9 cellular contexts compared by ENCODE assay signal in the genomic region with DNA sequence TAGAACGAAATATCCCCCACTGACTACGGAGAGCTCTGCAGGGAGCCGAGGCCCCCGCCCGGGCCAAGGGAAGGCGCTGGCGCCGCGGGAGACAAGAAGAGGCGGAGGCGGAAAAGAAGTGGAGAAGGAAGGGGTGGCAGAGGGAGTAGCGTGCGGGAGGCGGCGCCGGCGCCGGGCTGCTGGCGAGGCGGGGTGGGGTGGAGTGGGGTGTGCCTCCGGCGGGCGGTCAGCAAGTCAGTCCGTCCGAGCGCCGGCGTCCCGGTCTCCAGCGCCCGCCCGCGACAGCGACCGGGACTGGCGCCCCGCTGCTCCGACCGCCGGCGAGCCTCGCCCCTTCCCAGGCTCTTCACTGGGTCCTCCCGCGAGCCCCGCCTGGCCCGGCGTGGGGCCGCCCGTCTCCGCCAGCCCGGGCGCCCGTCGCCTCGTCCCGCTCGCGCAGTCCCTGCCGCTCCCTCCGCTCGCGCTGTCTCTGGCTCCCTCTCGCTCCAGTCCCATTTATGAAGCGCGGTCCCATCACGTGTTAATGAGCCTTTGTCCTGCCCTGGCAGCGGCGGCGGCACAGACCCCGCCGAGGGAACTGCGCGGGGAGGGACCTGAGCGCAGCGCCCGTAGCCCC. TPM values are rescaled to one million over a fixed set of nuclear protein-coding genes. Genes with fewer than 3 reads are reported as not detected.
A peak's percentile ranks its signal among the peaks of the same experiment; 100 is the strongest.
DNase-seq lines count a peak whose midpoint lies in the region; ATAC-seq and TF ChIP-seq lines count a peak whose summit lies in the region.
"Had no signal": no experiment of that assay in that cellular context is flagged by ENCODE, and none has a peak within 500 bp of the region (broad histone marks: within the 10 kb centered on the region; RNA-seq: fewer than 3 reads in every experiment).

Gene CNR1 (minus strand): TSS at position 471 of the 616 bp plus-strand sequence. CDS start 21,073 bp downstream, outside the sequence.

- no peak within 1 kb of the TSS for H3K27ac Mint-ChIP-seq in activated T-helper 2 cell treated with anti-CD3 and anti-CD28 coated beads, Interferon-gamma antibody, Interleukin-2, Interleukin-4, amounts not matched to agents 10 μg/mL and 5 μg/mL and 100 μg/mL, durations not matched to agents 14 hours and 24 hours and 36 hours
- peak within 1 kb of the TSS; percentile 99 for H3K27ac Mint-ChIP-seq in progenitor cell of endocrine pancreas

- H3K9me3 ChIP-seq in heart left ventricle = no peaks in the 10 kb centered on the region

- no peaks in the 10 kb centered on the region for H3K36me3 Mint-ChIP-seq in activated T-helper 2 cell treated with anti-CD3 and anti-CD28 coated beads, Interferon-gamma antibody, Interleukin-2, Interleukin-4, amounts not matched to agents 10 μg/mL and 5 μg/mL and 100 μg/mL, durations not matched to agents 14 hours and 24 hours and 36 hours (ENCODE audit: low read depth)
- H3K36me3 Mint-ChIP-seq in progenitor cell of endocrine pancreas (ENCODE audit: insufficient read depth) = no peaks in the 10 kb centered on the region

- no peak within 1 kb of the TSS for H3K27ac ChIP-seq in 22Rv1
- peak within 1 kb of the TSS in 1 of 12 donors; percentile 83 for H3K27ac ChIP-seq in heart left ventricle

- DNase-seq in NCI-H2029 treated with DMSO at 0.1 percent for 48 hours (lab: John Stamatoyannopoulos, UW) (peak; percentile 12), heart left ventricle (peak; percentile 26 to 71 (median 40)), progenitor cell of endocrine pancreas (ENCODE audit: low spot score, unreplicated experiment) (peak; percentile 69)
- DNase-seq in activated T-helper 2 cell treated with anti-CD3 and anti-CD28 coated beads, Interferon-gamma antibody, Interleukin-2, Interleukin-4, amounts not matched to agents 10 μg/mL and 5 μg/mL and 100 μg/mL, durations not matched to agents 14 hours and 24 hours and 36 hours (ENCODE audit: low spot score) = no peak

- peaks cover 0 to 22% (median 13%) of the 10 kb centered on the region in 12 donors for H3K4me1 ChIP-seq in heart left ventricle

- peak within 1 kb of the TSS; percentile 76 for H3K4me3 Mint-ChIP-seq in activated T-helper 2 cell treated with anti-CD3 and anti-CD28 coated beads, Interferon-gamma antibody, Interleukin-2, Interleukin-4, amounts not matched to agents 10 μg/mL and 5 μg/mL and 100 μg/mL, durations not matched to agents 14 hours and 24 hours and 36 hours (ENCODE audit: low read depth)
- peak within 1 kb of the TSS; percentile 89 for H3K4me3 Mint-ChIP-seq in progenitor cell of endocrine pancreas (ENCODE audit: low read depth)

- H3K9me3 Mint-ChIP-seq in activated T-helper 2 cell treated with anti-CD3 and anti-CD28 coated beads, Interferon-gamma antibody, Interleukin-2, Interleukin-4, amounts not matched to agents 10 μg/mL and 5 μg/mL and 100 μg/mL, durations not matched to agents 14 hours and 24 hours and 36 hours = no peaks in the 10 kb centered on the region
- H3K9me3 Mint-ChIP-seq in progenitor cell of endocrine pancreas (ENCODE audit: low read depth) = no peaks in the 10 kb centered on the region

- WGBS in heart left ventricle, 4 donors = 0 to 1% (median 1%) methylated on average over 46 to 76 of the region's 76 CpGs

- TF ChIP-seq POLR2A in heart left ventricle (IDR thresholded peaks at IDR 0.05) = no peak

- H3K4me3 ChIP-seq in heart left ventricle = peak within 1 kb of the TSS; percentile 36 to 62 (median 49)

- H3K36me3 ChIP-seq in heart left ventricle = no peaks in the 10 kb centered on the region

- peaks cover 72% of the 10 kb centered on the region for H3K27me3 Mint-ChIP-seq in activated T-helper 2 cell treated with anti-CD3 and anti-CD28 coated beads, Interferon-gamma antibody, Interleukin-2, Interleukin-4, amounts not matched to agents 10 μg/mL and 5 μg/mL and 100 μg/mL, durations not matched to agents 14 hours and 24 hours and 36 hours (ENCODE audit: low read depth)
- H3K27me3 Mint-ChIP-seq in progenitor cell of endocrine pancreas = peaks cover 33% of the 10 kb centered on the region

- intact Hi-C loops in activated T-helper 2 cell treated with anti-CD3 and anti-CD28 coated beads, Interferon-gamma antibody, Interleukin-2, Interleukin-4, amounts not matched to agents 10 μg/mL and 5 μg/mL and 100 μg/mL, durations not matched to agents 14 hours and 24 hours and 36 hours (cut with micrococcal nuclease) = loop anchor here (10.0 kb wide), 1 partner anchor 331 kb away; no protein-coding TSS in a partner anchor
- intact Hi-C loops in heart left ventricle (cut with DNase I) = no loop called here

- TF ChIP-seq CTCF in 22Rv1 (IDR thresholded peaks at IDR 0.05) = peak; percentile 23; the same call in 1 of the 2 replicates
- TF ChIP-seq CTCF in GM12872 (IDR thresholded peaks at IDR 0.05; ENCODE audit: insufficient read depth, low read depth, low read length) = peak; percentile 39; the same call in 2 of the 3 replicates
- TF ChIP-seq CTCF in heart left ventricle (IDR thresholded peaks at IDR 0.05) = peak in 1 of 12 donors; percentile 4
- TF ChIP-seq CTCF in progenitor cell of endocrine pancreas (IDR thresholded peaks at IDR 0.05; ENCODE audit: unreplicated experiment) = peak; percentile 31

- peak; percentile 53 for ATAC-seq in HG02642 (IDR thresholded peaks at IDR 0.05; ENCODE audit: poor library complexity, unreplicated experiment)
- peak in 3 of 4 donors; percentile 69 to 90 (median 89) for ATAC-seq in heart left ventricle
- ATAC-seq in HG02938 (IDR thresholded peaks at IDR 0.05; ENCODE audit: unreplicated experiment) = no peak

- peaks cover 8% of the 10 kb centered on the region for H3K4me1 Mint-ChIP-seq in activated T-helper 2 cell treated with anti-CD3 and anti-CD28 coated beads, Interferon-gamma antibody, Interleukin-2, Interleukin-4, amounts not matched to agents 10 μg/mL and 5 μg/mL and 100 μg/mL, durations not matched to agents 14 hours and 24 hours and 36 hours (ENCODE audit: low read depth)
- H3K4me1 Mint-ChIP-seq in progenitor cell of endocrine pancreas (ENCODE audit: low read depth) = peaks cover 24% of the 10 kb centered on the region

- H3K27me3 ChIP-seq in heart left ventricle = peaks cover 27 to 87% (median 56%) of the 10 kb centered on the region in 9 donors

RNA-seq across cellular contexts. Expression of gene CNR1, which starts in this region (rescaled TPM):
- not detected in 2 replicates for total RNA-seq in activated T-helper 2 cell treated with anti-CD3 and anti-CD28 coated beads, Interferon-gamma antibody, Interleukin-2, Interleukin-4, amounts not matched to agents 10 μg/mL and 5 μg/mL and 100 μg/mL, durations not matched to agents 14 hours and 24 hours and 36 hours
- under 1 TPM; 0.07 to 0.88 (median 0.50) TPM for total RNA-seq in heart left ventricle
- under 1 TPM; 0.30 to 0.57 TPM for polyA plus RNA-seq in heart left ventricle
- total RNA-seq in progenitor cell of endocrine pancreas = 23.8 and 26.2 TPM in 2 replicates
- total RNA-seq: HT1080 had no signal

Comparison
In these comparisons a context has a peak if more than half of its experiments do, and no peak if none do; other contexts are left out.
1. RNA of gene CNR1 (total RNA-seq): 23.8 to 26.2 TPM in progenitor cell of endocrine pancreas; 0.07 to 0.88 TPM in heart left ventricle and not detected in activated T-helper 2 cell treated with anti-CD3 and anti-CD28 coated beads, Interferon-gamma antibody, Interleukin-2, Interleukin-4, amounts not matched to agents 10 μg/mL and 5 μg/mL and 100 μg/mL, durations not matched to agents 14 hours and 24 hours and 36 hours; every median in the first group is over 10 times any median in the second.
2. Peak in DNase-seq, ATAC-seq and H3K4me3 ChIP-seq in heart left ventricle; RNA of the gene not detected or under 1 TPM.